In genomic region chr12:29241821-29242591, GRCh38 we compare ENCODE assay signal across 8 cellular contexts.
DNase-seq lines count a peak whose midpoint lies in the region; ATAC-seq and TF ChIP-seq lines count a peak whose summit lies in the region.

No MANE protein-coding gene starts in this region.

- no peak overlapping the region for H3K4me2 ChIP-seq in mesenchymal stem cell (ENCODE audit: low read length, poor library complexity, severe bottlenecking)

- peak; percentile 76 for ATAC-seq in GM18519 (IDR thresholded peaks at IDR 0.05; ENCODE audit: low FRiP score, unreplicated experiment)
- ATAC-seq in HG02938 (IDR thresholded peaks at IDR 0.05; ENCODE audit: unreplicated experiment): peak; percentile 74
- peak; percentile 94 for ATAC-seq in upper lobe of right lung

- H3K4me1 Mint-ChIP-seq in dendritic cell treated with granulocyte-macrophage colony-stimulating factor and Interleukin-4, amounts not matched to agents 40 ng/mL and 50 ng/mL, for 4 days (ENCODE audit: low read depth): peaks cover 65% of the 10 kb centered on the region

- H3K9ac ChIP-seq in mesenchymal stem cell (ENCODE audit: low read length): peak overlapping the region; percentile 73

- DNase-seq in A673 (ENCODE audit: low spot score): peak; percentile 83
- peak; percentile 98 for DNase-seq in NOMO-1 treated with DMSO at 0.1 percent for 48 hours (lab: John Stamatoyannopoulos, UW; ENCODE audit: unreplicated experiment)
- DNase-seq in mesenchymal stem cell: peak; percentile 94
- DNase-seq in upper lobe of right lung: no peak
- DNase-seq in NCI-H1105 treated with DMSO at 0.1 percent for 48 hours (lab: John Stamatoyannopoulos, UW): no peak

- peak overlapping the region; percentile 0 to 23 for H3K18ac ChIP-seq in mesenchymal stem cell (ENCODE audit: low read depth in 1 of 2, low read length in 2 of 2)

- H2AK5ac ChIP-seq in mesenchymal stem cell (ENCODE audit: low read length, severe bottlenecking): no peak overlapping the region

- H3K4ac ChIP-seq in mesenchymal stem cell (ENCODE audit: low read depth in 1 of 2, low read length in 2 of 2): peak overlapping the region in 1 of 2 experiments; percentile 24

- no peaks in the 10 kb centered on the region for H3K9me3 ChIP-seq in A673 (ENCODE audit: low read depth, low read length, poor library complexity, severe bottlenecking)
- H3K9me3 ChIP-seq in mesenchymal stem cell (ENCODE audit: control insufficient read depth, low read length): no peaks in the 10 kb centered on the region
- no peaks in the 10 kb centered on the region for H3K9me3 ChIP-seq in upper lobe of right lung

- peak overlapping the region; percentile 86 for H3K27ac Mint-ChIP-seq in dendritic cell treated with granulocyte-macrophage colony-stimulating factor and Interleukin-4, amounts not matched to agents 40 ng/mL and 50 ng/mL, for 4 days

- no peak overlapping the region for H4K91ac ChIP-seq in mesenchymal stem cell (ENCODE audit: low read length)

- H2BK5ac ChIP-seq in mesenchymal stem cell (ENCODE audit: low read depth, low read length, poor library complexity, severe bottlenecking): no peak overlapping the region

- peak; percentile 31; the same call in 1 of the 2 replicates for TF ChIP-seq CTCF in A673 (conservative IDR thresholded peaks at IDR 0.05; ENCODE audit: low read depth, low read length)
- TF ChIP-seq CTCF in upper lobe of right lung (IDR thresholded peaks at IDR 0.05): peak; percentile 31

- 13% methylated on average over 6 of the region's 7 CpGs for WGBS in mesenchymal stem cell

- no peak overlapping the region for H3K4me3 ChIP-seq in A673 (ENCODE audit: low read depth, low read length, poor library complexity, severe bottlenecking)
- peak overlapping the region in 1 of 2 experiments; percentile 6 for H3K4me3 ChIP-seq in mesenchymal stem cell (ENCODE audit: insufficient read depth in 1 of 2, low read depth in 1 of 2, low read length in 2 of 2)
- no peak overlapping the region for H3K4me3 ChIP-seq in upper lobe of right lung

- H2BK12ac ChIP-seq in mesenchymal stem cell (ENCODE audit: low read length in 2 of 2): peak overlapping the region; percentile 1 to 59

- no peak overlapping the region for H3K14ac ChIP-seq in mesenchymal stem cell (ENCODE audit: low read length in 2 of 2)

- no peaks in the 10 kb centered on the region for H3K36me3 ChIP-seq in A673 (ENCODE audit: insufficient read depth, low read length, poor library complexity, severe bottlenecking)
- H3K36me3 ChIP-seq in mesenchymal stem cell (ENCODE audit: control insufficient read depth in 1 of 2, insufficient read depth in 2 of 2, low read depth in 1 of 2, low read length in 2 of 2): no peaks in the 10 kb centered on the region
- H3K36me3 ChIP-seq in upper lobe of right lung: no peaks in the 10 kb centered on the region

- H3K27me3 Mint-ChIP-seq in dendritic cell treated with granulocyte-macrophage colony-stimulating factor and Interleukin-4, amounts not matched to agents 40 ng/mL and 50 ng/mL, for 4 days: peaks cover 21% of the 10 kb centered on the region

- H2BK120ac ChIP-seq in mesenchymal stem cell (ENCODE audit: low read depth, low read length): no peak overlapping the region

- no TSS peak for BruUV-seq in A673 (replicated peaks; lab: Mats Ljungman, UMichigan)

- H3K4me1 ChIP-seq in A673 (ENCODE audit: insufficient read depth, low read length, poor library complexity, severe bottlenecking): peaks cover 25% of the 10 kb centered on the region
- H3K4me1 ChIP-seq in mesenchymal stem cell (ENCODE audit: control insufficient read depth, insufficient read depth, low read depth, low read length): peaks cover 4% of the 10 kb centered on the region
- H3K4me1 ChIP-seq in upper lobe of right lung: peaks cover 24% of the 10 kb centered on the region

- H2BK15ac ChIP-seq in mesenchymal stem cell (ENCODE audit: low read depth, poor library complexity, severe bottlenecking): no peak overlapping the region

- H3K79me1 ChIP-seq in mesenchymal stem cell (replicated peaks; ENCODE audit: low read length, poor library complexity, severe bottlenecking): peaks cover 3% of the 10 kb centered on the region

- peak overlapping the region; percentile 4 for H4K8ac ChIP-seq in mesenchymal stem cell (ENCODE audit: low read length)

- H3K4me3 Mint-ChIP-seq in dendritic cell treated with granulocyte-macrophage colony-stimulating factor and Interleukin-4, amounts not matched to agents 40 ng/mL and 50 ng/mL, for 4 days: peak overlapping the region; percentile 6

- intact Hi-C loops in A673 (cut with micrococcal nuclease; ENCODE audit: unreplicated experiment): no loop called here
- intact Hi-C loops in dendritic cell treated with granulocyte-macrophage colony-stimulating factor and Interleukin-4, amounts not matched to agents 40 ng/mL and 50 ng/mL, for 4 days (cut with micrococcal nuclease): loop anchor here (2.0 to 5.0 kb wide), 2 partner anchors 33 to 75 kb away; no protein-coding TSS in a partner anchor
- intact Hi-C loops in upper lobe of right lung (cut with DNase I): no loop called here

- POLR2A ChIA-PET in A673 (lab: Charles Lee; ENCODE audit: low non-redundant PET): interaction anchor here (0.6 kb wide), 1 partner anchor 42 kb away, joined by 3 read pairs; no protein-coding TSS in a partner anchor

- H3K27me3 ChIP-seq in A673 (replicated peaks; ENCODE audit: insufficient read depth, low read depth, low read length, poor library complexity): no peaks in the 10 kb centered on the region
- H3K27me3 ChIP-seq in mesenchymal stem cell (ENCODE audit: control insufficient read depth in 1 of 2, insufficient read depth in 1 of 2, low read length in 2 of 2): no peaks in the 10 kb centered on the region
- H3K27me3 ChIP-seq in upper lobe of right lung: no peaks in the 10 kb centered on the region

- no peak overlapping the region for H2AFZ ChIP-seq in mesenchymal stem cell (ENCODE audit: low read depth, low read length)

- H3K9me3 Mint-ChIP-seq in dendritic cell treated with granulocyte-macrophage colony-stimulating factor and Interleukin-4, amounts not matched to agents 40 ng/mL and 50 ng/mL, for 4 days: no peaks in the 10 kb centered on the region

- H3K27ac ChIP-seq in A673 (ENCODE audit: low read depth, low read length, poor library complexity, severe bottlenecking) (no peak overlapping the region), mesenchymal stem cell (ENCODE audit: low read length, poor library complexity, severe bottlenecking) (no peak overlapping the region), upper lobe of right lung (peak overlapping the region; percentile 75)

- no peak overlapping the region for H3K23ac ChIP-seq in mesenchymal stem cell (ENCODE audit: low read length in 2 of 2)

- CTCF ChIA-PET in A673 (lab: Charles Lee): interaction anchor here (1.7 kb wide), 1 partner anchor 76 kb away, joined by 7 read pairs; no protein-coding TSS in a partner anchor

- no peaks in the 10 kb centered on the region for H3K36me3 Mint-ChIP-seq in dendritic cell treated with granulocyte-macrophage colony-stimulating factor and Interleukin-4, amounts not matched to agents 40 ng/mL and 50 ng/mL, for 4 days (ENCODE audit: low read depth)

Comparison
In these comparisons a context has a peak if more than half of its experiments do, and no peak if none do; other contexts are left out.
1. DNase-seq: peak in A673 (single experiment), NOMO-1 treated with DMSO at 0.1 percent for 48 hours (single experiment) and mesenchymal stem cell (single experiment); none in upper lobe of right lung (single experiment) and NCI-H1105 treated with DMSO at 0.1 percent for 48 hours (single experiment).
2. Peak in every context shown above with its lines, with median percentiles within 50 percentile points of each other: ATAC-seq.